In genomic region chr13:110244926-110245325, GRCh38 we compare ENCODE assay signal across 26 cellular contexts.
A peak's percentile ranks its signal among the peaks of the same experiment; 100 is the strongest.
DNase-seq lines count a peak whose midpoint lies in the region; ATAC-seq and TF ChIP-seq lines count a peak whose summit lies in the region.
"Had no signal": no experiment of that assay in that cellular context is flagged by ENCODE, and none has a peak within 500 bp of the region (broad histone marks: within the 10 kb centered on the region; RNA-seq: fewer than 3 reads in every experiment).

No MANE protein-coding gene starts in this region.

- peak overlapping the region; percentile 19 for H2BK5ac ChIP-seq in IMR-90 (ENCODE audit: low read depth, low read length, poor library complexity, severe bottlenecking)
- H2BK5ac ChIP-seq in neuronal stem cell (ENCODE audit: low read length): no peak overlapping the region

- ATAC-seq in IMR-90 (ENCODE audit: low read depth) (no peak), mucosa of descending colon (no peak), GM18858 (IDR thresholded peaks at IDR 0.05; ENCODE audit: unreplicated experiment) (no peak)
- ATAC-seq: activated T-cell treated with anti-CD3 and anti-CD28 coated beads, Interleukin-2, amount 50 U/mL, for 72 hours; left colon; stimulated activated memory B cell treated with anti-CD40 and anti-IgM and Interleukin-4, amounts not matched to agents 10 μg/mL and 1 μg/mL and 100 μg/mL, for 72 hours had no signal

- peak overlapping the region; percentile 1 for H3K4ac ChIP-seq in IMR-90 (ENCODE audit: low read depth, low read length)
- no peak overlapping the region for H3K4ac ChIP-seq in neuronal stem cell (ENCODE audit: low read length)

- H3K4me1 Mint-ChIP-seq in chondrocyte (ENCODE audit: low read depth): peaks cover 77% of the 10 kb centered on the region
- H3K4me1 Mint-ChIP-seq: CD4-positive, CD25-positive, alpha-beta regulatory T cell; stimulated activated memory B cell treated with anti-CD40 and anti-IgM and Interleukin-4, amounts not matched to agents 10 μg/mL and 1 μg/mL and 100 μg/mL, for 72 hours had no signal

- TF ChIP-seq CTCF in IMR-90 (conservative IDR thresholded peaks at IDR 0.05; ENCODE audit: low read depth, low read length): no peak
- no peak for TF ChIP-seq CTCF in chondrocyte (IDR thresholded peaks at IDR 0.05)
- no peak for TF ChIP-seq CTCF in stomach (IDR thresholded peaks at IDR 0.05)
- no peak for TF ChIP-seq CTCF in mucosa of descending colon (IDR thresholded peaks at IDR 0.05)

- POLR2A ChIA-PET in IMR-90 (lab: Charles Lee; ENCODE audit: unreplicated experiment): no interaction called here

- H3K27me3 Mint-ChIP-seq in chondrocyte (ENCODE audit: low read depth): no peaks in the 10 kb centered on the region
- H3K27me3 Mint-ChIP-seq: progenitor cell of endocrine pancreas; stimulated activated memory B cell treated with anti-CD40 and anti-IgM and Interleukin-4, amounts not matched to agents 10 μg/mL and 1 μg/mL and 100 μg/mL, for 72 hours had no signal

- H4K8ac ChIP-seq in IMR-90 (ENCODE audit: low read depth in 2 of 2, low read length in 2 of 2) (peak overlapping the region in 1 of 2 experiments; percentile 34; a peak in 1 of 4 replicates), neuronal stem cell (ENCODE audit: low read depth, low read length) (no peak overlapping the region)

- in situ Hi-C loops in IMR-90 (cut with MboI; ENCODE audit: low sequenced_read_pairs): no loop called here

- no peak for TF ChIP-seq EP300 in stomach (IDR thresholded peaks at IDR 0.05)

- H4K91ac ChIP-seq in IMR-90 (ENCODE audit: insufficient read depth, low read depth, low read length): 0 out of 2 replicates have a peak overlapping the region, but pooled peaks have one; percentile 15
- H4K91ac ChIP-seq in neuronal stem cell (ENCODE audit: low read depth, low read length, poor library complexity): no peak overlapping the region

- H3K27ac Mint-ChIP-seq in chondrocyte (ENCODE audit: unreplicated experiment): peak overlapping the region; percentile 99
- H3K27ac Mint-ChIP-seq: activated T-cell treated with anti-CD3 and anti-CD28 coated beads, Interleukin-2, amount 50 U/mL, for 72 hours; CD4-positive, CD25-positive, alpha-beta regulatory T cell; stimulated activated memory B cell treated with anti-CD40 and anti-IgM and Interleukin-4, amounts not matched to agents 10 μg/mL and 1 μg/mL and 100 μg/mL, for 72 hours had no signal

- no peak for TF ChIP-seq RAD21 in IMR-90 (IDR thresholded peaks at IDR 0.05; ENCODE audit: low read length)

- dilution Hi-C loops in IMR-90 (cut with HindIII; ENCODE audit: low sequenced_read_pairs, unreplicated experiment): no loop called here

- DNase-seq in IMR-90 (no peak), chondrocyte (ENCODE audit: low spot score) (no peak), neuronal stem cell (ENCODE audit: low spot score) (no peak), stomach (no peak), mucosa of descending colon (no peak), GM19238 (ENCODE audit: insufficient read length, low spot score) (no peak), middle frontal gyrus (ENCODE audit: extremely low spot score, low spot score) (no peak)
- DNase-seq: activated CD4-positive, alpha-beta T cell treated with anti-CD3 and anti-CD28 coated beads for 4 hours; activated naive CD4-positive, alpha-beta T cell treated with Interleukin-2 at 50 U/mL for 16 hours; activated T-cell treated with anti-CD3 and anti-CD28 coated beads, Interleukin-2, amount 50 U/mL, for 72 hours; CD4-positive, CD25-positive, alpha-beta regulatory T cell; left colon; NCI-H1092; NCI-H1930; NCI-H2227 treated with DMSO at 0.1 percent for 48 hours; NCI-H748 treated with DMSO at 0.1 percent for 48 hours; RPMI8226; stimulated activated CD4-positive, alpha-beta T cell treated with anti-CD3 and anti-CD28 coated beads, Interleukin-2, amount 100 ng/mL, for 48 hours; T-helper 2 cell had no signal

- H2AK5ac ChIP-seq in IMR-90 (ENCODE audit: low read depth, low read length) (peak overlapping the region; percentile 66; the same call in 1 of the 2 replicates), neuronal stem cell (ENCODE audit: low read depth, low read length) (no peak overlapping the region)

- H3K4me3 ChIP-seq in IMR-90 (ENCODE audit: insufficient read depth, low read depth, low read length): no peak overlapping the region
- H3K4me3 ChIP-seq in neuronal stem cell (ENCODE audit: low read length in 2 of 2): no peak overlapping the region
- no peak overlapping the region for H3K4me3 ChIP-seq in stomach
- no peak overlapping the region for H3K4me3 ChIP-seq in mucosa of descending colon
- H3K4me3 ChIP-seq: HAP-1, SK-N-MC, tibial nerve had no signal

- H3K9me3 Mint-ChIP-seq in chondrocyte (ENCODE audit: low read depth): no peaks in the 10 kb centered on the region
- H3K9me3 Mint-ChIP-seq: activated T-cell treated with anti-CD3 and anti-CD28 coated beads, Interleukin-2, amount 50 U/mL, for 72 hours; CD4-positive, CD25-positive, alpha-beta regulatory T cell; mesothelial cell of epicardium; stimulated activated memory B cell treated with anti-CD40 and anti-IgM and Interleukin-4, amounts not matched to agents 10 μg/mL and 1 μg/mL and 100 μg/mL, for 72 hours had no signal

- H3K9me3 ChIP-seq in IMR-90 (ENCODE audit: control insufficient read depth, insufficient read depth, low read length) (no peaks in the 10 kb centered on the region), neuronal stem cell (replicated peaks in 1 of 2; ENCODE audit: control insufficient read depth in 2 of 2, insufficient read depth in 1 of 2, low read depth in 1 of 2, low read length in 2 of 2) (peaks cover 0 to 2% of the 10 kb centered on the region in 2 donors), stomach (no peaks in the 10 kb centered on the region), mucosa of descending colon (no peaks in the 10 kb centered on the region)
- H3K9me3 ChIP-seq: HAP-1, tibial nerve had no signal

- H3K56ac ChIP-seq in IMR-90 (ENCODE audit: extremely low read depth, insufficient read depth, low read length): no peak overlapping the region

- peak overlapping the region; percentile 34; the same call in 1 of the 3 replicates for H2BK15ac ChIP-seq in IMR-90 (ENCODE audit: low read depth, low read length)
- H2BK15ac ChIP-seq in neuronal stem cell (ENCODE audit: low read length): no peak overlapping the region

- no peak overlapping the region for H3K9ac ChIP-seq in IMR-90 (ENCODE audit: low read depth, low read length)
- no peak overlapping the region for H3K9ac ChIP-seq in neuronal stem cell (ENCODE audit: low read depth, low read length, poor library complexity)

- H4K5ac ChIP-seq in IMR-90 (ENCODE audit: low read depth, low read length): peak overlapping the region; percentile 28; the same call in 1 of the 2 replicates

- H3K23ac ChIP-seq in IMR-90 (ENCODE audit: low read depth, low read length) (0 out of 2 replicates have a peak overlapping the region, but pooled peaks have one; percentile 47), neuronal stem cell (ENCODE audit: low read depth, low read length, poor library complexity) (peak overlapping the region; percentile 16)

- H3K27me3 ChIP-seq in IMR-90 (ENCODE audit: control insufficient read depth, insufficient read depth, low read length) (no peaks in the 10 kb centered on the region), neuronal stem cell (ENCODE audit: control insufficient read depth in 3 of 3, insufficient read depth in 3 of 3, low read depth in 1 of 3, low read length in 3 of 3) (no peaks in the 10 kb centered on the region), stomach (peaks cover 0 to 3% (median 0%) of the 10 kb centered on the region in 3 donors)
- H3K27me3 ChIP-seq: tibial nerve had no signal

- H2BK12ac ChIP-seq in neuronal stem cell (ENCODE audit: low read length): no peak overlapping the region

- H3K79me1 ChIP-seq in IMR-90 (ENCODE audit: low read depth in 1 of 2, low read length in 2 of 2): peaks cover 31 to 79% of the 10 kb centered on the region in 2 experiments; a peak in 3 of 4 replicates
- H3K79me1 ChIP-seq in neuronal stem cell (ENCODE audit: low read depth, low read length): peaks cover 3% of the 10 kb centered on the region

- peaks cover 24% of the 10 kb centered on the region for H3K36me3 Mint-ChIP-seq in chondrocyte (ENCODE audit: low read depth)
- H3K36me3 Mint-ChIP-seq: CD4-positive, CD25-positive, alpha-beta regulatory T cell; stimulated activated memory B cell treated with anti-CD40 and anti-IgM and Interleukin-4, amounts not matched to agents 10 μg/mL and 1 μg/mL and 100 μg/mL, for 72 hours had no signal

- peaks cover 10% of the 10 kb centered on the region; the same call in 1 of the 2 replicates for H4K20me1 ChIP-seq in IMR-90 (ENCODE audit: insufficient read depth, low read length)

- 90% methylated on average over 7 of the region's 9 CpGs; no CpG with 5 or more reads in 1 of the 2 experiments for WGBS in IMR-90 (ENCODE audit: extremely low coverage in 2 of 2, insufficient read length in 1 of 2), 2 experiments
- no CpG with 5 or more reads among the region's 9 CpGs for WGBS in neuronal stem cell (ENCODE audit: extremely low coverage in 2 of 2, insufficient read length in 2 of 2, insufficient replicate concordance in 1 of 2), 2 donors
- 82 to 93% (median 84%) methylated on average over 9 of the region's 9 CpGs for WGBS in stomach, 5 donors

- CTCF ChIA-PET in IMR-90 (lab: Yijun Ruan, JAX): no interaction called here

- H3K4me3 Mint-ChIP-seq in chondrocyte (ENCODE audit: unreplicated experiment): no peak overlapping the region
- H3K4me3 Mint-ChIP-seq: activated T-cell treated with anti-CD3 and anti-CD28 coated beads, Interleukin-2, amount 50 U/mL, for 72 hours; CD4-positive, CD25-positive, alpha-beta regulatory T cell; mesothelial cell of epicardium; stimulated activated memory B cell treated with anti-CD40 and anti-IgM and Interleukin-4, amounts not matched to agents 10 μg/mL and 1 μg/mL and 100 μg/mL, for 72 hours had no signal

- H2AFZ ChIP-seq in IMR-90 (replicated peaks; ENCODE audit: low read length, poor library complexity) (no peak overlapping the region), neuronal stem cell (ENCODE audit: low read length) (no peak overlapping the region)

- intact Hi-C loops in IMR-90 (cut with micrococcal nuclease) (no loop called here), stomach (cut with DNase I; ENCODE audit: low total_unique reads) (no loop called here), mucosa of descending colon (cut with DNase I, micrococcal nuclease) (no loop called here)

- H3K18ac ChIP-seq in IMR-90 (ENCODE audit: low read depth, low read length) (0 out of 2 replicates have a peak overlapping the region, but pooled peaks have one; percentile 8), neuronal stem cell (ENCODE audit: low read length) (no peak overlapping the region)

- TF ChIP-seq POLR2A in IMR-90 (IDR thresholded peaks at IDR 0.05; ENCODE audit: low read depth, low read length) (no peak), stomach (IDR thresholded peaks at IDR 0.05) (no peak)

- H3K4me2 ChIP-seq in IMR-90 (ENCODE audit: low read depth, low read length) (no peak overlapping the region), neuronal stem cell (ENCODE audit: insufficient read depth, low read length, poor library complexity, severe bottlenecking) (no peak overlapping the region)

- H2BK120ac ChIP-seq in IMR-90 (ENCODE audit: low read depth, low read length): peak overlapping the region; percentile 1; the same call in 1 of the 2 replicates
- H2BK120ac ChIP-seq in neuronal stem cell (ENCODE audit: low read depth, low read length): no peak overlapping the region

- H2BK20ac ChIP-seq in IMR-90 (ENCODE audit: low read depth, low read length): peak overlapping the region; percentile 27; the same call in 1 of the 2 replicates

- H3K27ac ChIP-seq in IMR-90 (ENCODE audit: insufficient read depth, low read length) (peak overlapping the region; percentile 44), neuronal stem cell (replicated peaks; ENCODE audit: low read length) (no peak overlapping the region), stomach (peak overlapping the region in 4 of 5 donors; percentile 68 to 87 (median 86))
- H3K27ac ChIP-seq: SK-N-MC had no signal

- peaks cover 32% of the 10 kb centered on the region for H3K4me1 ChIP-seq in IMR-90 (ENCODE audit: control insufficient read depth, insufficient read depth, low read length)
- peaks cover 2 to 7% of the 10 kb centered on the region in 2 donors for H3K4me1 ChIP-seq in neuronal stem cell (ENCODE audit: control insufficient read depth in 2 of 2, insufficient read depth in 1 of 2, low read depth in 1 of 2, low read length in 2 of 2)
- peaks cover 0 to 60% (median 33%) of the 10 kb centered on the region in 4 donors for H3K4me1 ChIP-seq in stomach
- no peaks in the 10 kb centered on the region for H3K4me1 ChIP-seq in mucosa of descending colon (ENCODE audit: low read depth)
- H3K4me1 ChIP-seq: HAP-1 had no signal

- peaks cover 35% of the 10 kb centered on the region for H3K36me3 ChIP-seq in IMR-90 (ENCODE audit: control insufficient read depth, insufficient read depth, low read length)
- peaks cover 0 to 24% of the 10 kb centered on the region in 2 donors for H3K36me3 ChIP-seq in neuronal stem cell (replicated peaks in 1 of 2; ENCODE audit: control insufficient read depth in 2 of 2, insufficient read depth in 2 of 2, low read length in 2 of 2)
- peaks cover 0 to 12% (median 0%) of the 10 kb centered on the region in 4 donors for H3K36me3 ChIP-seq in stomach
- H3K36me3 ChIP-seq in mucosa of descending colon (ENCODE audit: low read depth): no peaks in the 10 kb centered on the region
- H3K36me3 ChIP-seq: HAP-1 had no signal

- no peak overlapping the region for H3K14ac ChIP-seq in IMR-90 (replicated peaks; ENCODE audit: low read depth, low read length)
- H3K14ac ChIP-seq in neuronal stem cell (ENCODE audit: low read length): no peak overlapping the region

- peaks cover 33% of the 10 kb centered on the region for H3K9me1 ChIP-seq in IMR-90 (ENCODE audit: insufficient read depth, low read length)

- no TSS peak for BruUV-seq in IMR-90 (replicated peaks; lab: Mats Ljungman, UMichigan)

- no peak overlapping the region for H2AK9ac ChIP-seq in IMR-90 (replicated peaks; ENCODE audit: low read depth, low read length, poor library complexity)
